9 cellular contexts compared by ENCODE assay signal in genomic region chr11:68659158-68659921, GRCh38. TPM values are rescaled to one million over a fixed set of nuclear protein-coding genes. Genes with fewer than 3 reads are reported as not detected.
A peak's percentile ranks its signal among the peaks of the same experiment; 100 is the strongest.
DNase-seq lines count a peak whose midpoint lies in the region; ATAC-seq and TF ChIP-seq lines count a peak whose summit lies in the region.
"Had no signal": no experiment of that assay in that cellular context is flagged by ENCODE, and none has a peak within 500 bp of the region (broad histone marks: within the 10 kb centered on the region; RNA-seq: fewer than 3 reads in every experiment).

No MANE protein-coding gene starts in this region.

- H3K27ac ChIP-seq in VCaP, result peak overlapping the region; percentile 64
- peak overlapping the region in 1 of 2 donors; percentile 5 for H3K27ac ChIP-seq in uterus

- peak; percentile 93 for DNase-seq in A172 (ENCODE audit: low spot score)
- peak; percentile 83 for DNase-seq in MG63
- DNase-seq in iPS-NIHi11 (ENCODE audit: low spot score), result peak; percentile 50
- DNase-seq in uterus, result peak; percentile 60 to 69
- no peak for DNase-seq in activated T-helper 2 cell treated with anti-CD3 and anti-CD28 coated beads, Interferon-gamma antibody, Interleukin-2, Interleukin-4, amounts not matched to agents 10 μg/mL and 5 μg/mL and 100 μg/mL, durations not matched to agents 14 hours and 24 hours and 36 hours (ENCODE audit: low spot score)
- DNase-seq in CD14-positive monocyte (ENCODE audit: low spot score), result no peak

- no peaks in the 10 kb centered on the region for H3K4me1 ChIP-seq in uterus

- H3K4me1 Mint-ChIP-seq in activated T-helper 2 cell treated with anti-CD3 and anti-CD28 coated beads, Interferon-gamma antibody, Interleukin-2, Interleukin-4, amounts not matched to agents 10 μg/mL and 5 μg/mL and 100 μg/mL, durations not matched to agents 14 hours and 24 hours and 36 hours (ENCODE audit: low read depth), result no peaks in the 10 kb centered on the region
- H3K4me1 Mint-ChIP-seq in CD14-positive monocyte, result no peaks in the 10 kb centered on the region

- H3K4me3 ChIP-seq in MG63, result no peak overlapping the region
- H3K4me3 ChIP-seq in uterus, result no peak overlapping the region

- ATAC-seq in HG03108 (IDR thresholded peaks at IDR 0.05; ENCODE audit: unreplicated experiment), result no peak
- ATAC-seq: left colon had no signal

- intact Hi-C loops in uterus (cut with DNase I; ENCODE audit: low total_unique reads) (no loop called here), CD14-positive monocyte (cut with micrococcal nuclease) (no loop called here)
- intact Hi-C loops in activated T-helper 2 cell treated with anti-CD3 and anti-CD28 coated beads, Interferon-gamma antibody, Interleukin-2, Interleukin-4, amounts not matched to agents 10 μg/mL and 5 μg/mL and 100 μg/mL, durations not matched to agents 14 hours and 24 hours and 36 hours (cut with micrococcal nuclease), result no loop called here

- no peaks in the 10 kb centered on the region for H3K9me3 Mint-ChIP-seq in activated T-helper 2 cell treated with anti-CD3 and anti-CD28 coated beads, Interferon-gamma antibody, Interleukin-2, Interleukin-4, amounts not matched to agents 10 μg/mL and 5 μg/mL and 100 μg/mL, durations not matched to agents 14 hours and 24 hours and 36 hours
- H3K9me3 Mint-ChIP-seq in CD14-positive monocyte, result peaks cover 0 to 16% (median 2%) of the 10 kb centered on the region in 7 donors

- H3K27ac Mint-ChIP-seq in activated T-helper 2 cell treated with anti-CD3 and anti-CD28 coated beads, Interferon-gamma antibody, Interleukin-2, Interleukin-4, amounts not matched to agents 10 μg/mL and 5 μg/mL and 100 μg/mL, durations not matched to agents 14 hours and 24 hours and 36 hours, result no peak overlapping the region
- peak overlapping the region in 1 of 7 donors; percentile 59 for H3K27ac Mint-ChIP-seq in CD14-positive monocyte

- H3K4me3 Mint-ChIP-seq in activated T-helper 2 cell treated with anti-CD3 and anti-CD28 coated beads, Interferon-gamma antibody, Interleukin-2, Interleukin-4, amounts not matched to agents 10 μg/mL and 5 μg/mL and 100 μg/mL, durations not matched to agents 14 hours and 24 hours and 36 hours (ENCODE audit: low read depth), result no peak overlapping the region
- H3K4me3 Mint-ChIP-seq in CD14-positive monocyte, result no peak overlapping the region

- H3K36me3 ChIP-seq in MG63 (no peaks in the 10 kb centered on the region), uterus (no peaks in the 10 kb centered on the region)

- TF ChIP-seq CTCF in VCaP (conservative IDR thresholded peaks at IDR 0.05) (no peak), uterus (IDR thresholded peaks at IDR 0.05) (no peak), CD14-positive monocyte (IDR thresholded peaks at IDR 0.05) (no peak)

- no peaks in the 10 kb centered on the region for H3K36me3 Mint-ChIP-seq in activated T-helper 2 cell treated with anti-CD3 and anti-CD28 coated beads, Interferon-gamma antibody, Interleukin-2, Interleukin-4, amounts not matched to agents 10 μg/mL and 5 μg/mL and 100 μg/mL, durations not matched to agents 14 hours and 24 hours and 36 hours (ENCODE audit: low read depth)
- H3K36me3 Mint-ChIP-seq in CD14-positive monocyte, result no peaks in the 10 kb centered on the region

- H3K27me3 ChIP-seq in MG63 (no peaks in the 10 kb centered on the region), uterus (no peaks in the 10 kb centered on the region)

- no peaks in the 10 kb centered on the region for H3K27me3 Mint-ChIP-seq in activated T-helper 2 cell treated with anti-CD3 and anti-CD28 coated beads, Interferon-gamma antibody, Interleukin-2, Interleukin-4, amounts not matched to agents 10 μg/mL and 5 μg/mL and 100 μg/mL, durations not matched to agents 14 hours and 24 hours and 36 hours (ENCODE audit: low read depth)
- peaks cover 2 to 8% (median 2%) of the 10 kb centered on the region in 3 donors for H3K27me3 Mint-ChIP-seq in CD14-positive monocyte (ENCODE audit: low read depth in 3 of 3)

- no peak for TF ChIP-seq POLR2A in uterus (IDR thresholded peaks at IDR 0.05)

- no peaks in the 10 kb centered on the region for H3K9me3 ChIP-seq in MG63
- H3K9me3 ChIP-seq in uterus, result no peaks in the 10 kb centered on the region

RNA-seq across cellular contexts. Expression of gene GAL, which starts 25.0 kb away (rescaled TPM):
- 0.57 TPM in 1 of 2 replicates, not detected in the other for total RNA-seq in A172 (2014; rRNA removed; shearing (Covaris generic))
- 4.8 TPM in 1 of 2 replicates, not detected in the other for total RNA-seq in MG63 (2014; rRNA removed; shearing (Covaris generic); ENCODE audit: low replicate concordance)
- under 1 TPM in 1 of 4 donors, not detected in 3; 0.41 TPM for total RNA-seq in uterus
- 0.84 and 1.0 TPM in 2 replicates for total RNA-seq in activated T-helper 2 cell treated with anti-CD3 and anti-CD28 coated beads, Interferon-gamma antibody, Interleukin-2, Interleukin-4, amounts not matched to agents 10 μg/mL and 5 μg/mL and 100 μg/mL, durations not matched to agents 14 hours and 24 hours and 36 hours
- not detected for polyA plus RNA-seq in CD14-positive monocyte

Comparison
In these comparisons a context has a peak if more than half of its experiments do, and no peak if none do; other contexts are left out.
1. DNase-seq: peak in A172 (single experiment), MG63 (single experiment), iPS-NIHi11 (single experiment) and uterus (2 of 2); none in activated T-helper 2 cell treated with anti-CD3 and anti-CD28 coated beads, Interferon-gamma antibody, Interleukin-2, Interleukin-4, amounts not matched to agents 10 μg/mL and 5 μg/mL and 100 μg/mL, durations not matched to agents 14 hours and 24 hours and 36 hours (single experiment) and CD14-positive monocyte (single experiment).